8 cellular contexts compared by ENCODE assay signal in genomic region chr22:41285441-41285819, GRCh38. TPM values are rescaled to one million over a fixed set of nuclear protein-coding genes. Genes with fewer than 3 reads are reported as not detected.
DNase-seq lines count a peak whose midpoint lies in the region; ATAC-seq and TF ChIP-seq lines count a peak whose summit lies in the region.

No MANE protein-coding gene starts in this region.

- H3K9ac ChIP-seq in HUES48 (ENCODE audit: low read depth, low read length) (peak overlapping the region; percentile 79), adipocyte (ENCODE audit: low read length) (peak overlapping the region; percentile 93)

- under 1% methylated on average over 30 of the region's 30 CpGs for WGBS in urinary bladder

- ATAC-seq in GM18907 (IDR thresholded peaks at IDR 0.05; ENCODE audit: unreplicated experiment): peak; percentile 8

- H3K9me3 ChIP-seq in HUES48 (ENCODE audit: control insufficient read depth, insufficient read depth, low read length) (no peaks in the 10 kb centered on the region), adipocyte (ENCODE audit: control insufficient read depth, low read length) (no peaks in the 10 kb centered on the region), right atrium auricular region (no peaks in the 10 kb centered on the region)

- H3K27ac ChIP-seq in HUES48 (ENCODE audit: low read depth, low read length): peak overlapping the region; percentile 93
- peak overlapping the region; percentile 86 to 87 for H3K27ac ChIP-seq in right atrium auricular region
- H3K27ac ChIP-seq in urinary bladder (ENCODE audit: low read depth): peak overlapping the region; percentile 75

- H3K27me3 ChIP-seq in HUES48 (ENCODE audit: control insufficient read depth, insufficient read depth, low read length): no peaks in the 10 kb centered on the region
- H3K27me3 ChIP-seq in adipocyte (replicated peaks; ENCODE audit: control insufficient read depth, insufficient read depth, low read length): no peaks in the 10 kb centered on the region
- H3K27me3 ChIP-seq in right atrium auricular region: no peaks in the 10 kb centered on the region

- TF ChIP-seq CTCF in right atrium auricular region (IDR thresholded peaks at IDR 0.05): no peak

- peak; percentile 72 for DNase-seq in A172 (ENCODE audit: low spot score)
- peak; percentile 84 for DNase-seq in SW480 (ENCODE audit: low spot score)
- DNase-seq in adipocyte (ENCODE audit: low read depth): peak; percentile 91
- peak; percentile 72 for DNase-seq in right atrium auricular region (ENCODE audit: low spot score)
- peak; percentile 80 for DNase-seq in putamen (ENCODE audit: low spot score)

- H3K4me1 ChIP-seq in HUES48 (ENCODE audit: control insufficient read depth, insufficient read depth, low read length) (peaks cover 27% of the 10 kb centered on the region), adipocyte (ENCODE audit: control insufficient read depth, insufficient read depth, low read length) (peaks cover 33% of the 10 kb centered on the region), right atrium auricular region (peaks cover 0 to 14% of the 10 kb centered on the region in 2 donors), urinary bladder (ENCODE audit: insufficient read depth) (no peaks in the 10 kb centered on the region)

- H3K36me3 ChIP-seq in HUES48 (ENCODE audit: control insufficient read depth, insufficient read depth, low read length) (peaks cover 41% of the 10 kb centered on the region), adipocyte (ENCODE audit: control insufficient read depth, insufficient read depth, low read length, severe bottlenecking) (peaks cover 34% of the 10 kb centered on the region), right atrium auricular region (peaks cover 18% of the 10 kb centered on the region), urinary bladder (ENCODE audit: insufficient read depth) (no peaks in the 10 kb centered on the region)

- H3K4me3 ChIP-seq in HUES48 (ENCODE audit: low read depth, low read length): peak overlapping the region; percentile 92
- H3K4me3 ChIP-seq in adipocyte (ENCODE audit: low read length): peak overlapping the region; percentile 85
- H3K4me3 ChIP-seq in right atrium auricular region: peak overlapping the region; percentile 68 to 86
- H3K4me3 ChIP-seq in urinary bladder (ENCODE audit: low read depth, low read length): peak overlapping the region; percentile 78

RNA-seq across cellular contexts. Expression of gene RANGAP1, which starts 0.6 kb away (rescaled TPM):
- 95.7 and 100 TPM in 2 replicates for total RNA-seq in A172 (2014; rRNA removed; shearing (Covaris generic))
- total RNA-seq in right atrium auricular region (10 to 100 TPM; 22.3 to 33.3 TPM), urinary bladder (15.0 TPM)
- 41.8 TPM for polyA plus RNA-seq in urinary bladder

RNA-seq across cellular contexts. Expression of gene ZC3H7B, which starts 15.9 kb away (rescaled TPM):
- 26.9 and 31.1 TPM in 2 replicates for total RNA-seq in A172 (2014; rRNA removed; shearing (Covaris generic))
- total RNA-seq in right atrium auricular region (10 to 100 TPM; 24.5 to 33.3 TPM), urinary bladder (30.0 TPM)
- 42.1 TPM for polyA plus RNA-seq in urinary bladder

RNA-seq across cellular contexts. Expression of gene CHADL, which starts 44.7 kb away (rescaled TPM):
- total RNA-seq in A172 (2014; rRNA removed; shearing (Covaris generic)): 0.53 TPM in 1 of 2 replicates, not detected in the other
- total RNA-seq in right atrium auricular region (10 to 100 TPM in 1 of 2 donors, 1 to 10 TPM in 1; 8.3 to 16.1 TPM), urinary bladder (1.8 TPM)
- 3.5 TPM for polyA plus RNA-seq in urinary bladder

Comparison
In these comparisons a context has a peak if more than half of its experiments do, and no peak if none do; other contexts are left out.
1. Peak in every context shown above with its lines: DNase-seq, ATAC-seq, H3K4me3 ChIP-seq and H3K27ac ChIP-seq.